ENCODE assay signal across 8 cellular contexts in genomic region chr20:23049201-23049932, GRCh38. TPM values are rescaled to one million over a fixed set of nuclear protein-coding genes. Genes with fewer than 3 reads are reported as not detected.
DNase-seq lines count a peak whose midpoint lies in the region; ATAC-seq and TF ChIP-seq lines count a peak whose summit lies in the region.

A gene with protein sequence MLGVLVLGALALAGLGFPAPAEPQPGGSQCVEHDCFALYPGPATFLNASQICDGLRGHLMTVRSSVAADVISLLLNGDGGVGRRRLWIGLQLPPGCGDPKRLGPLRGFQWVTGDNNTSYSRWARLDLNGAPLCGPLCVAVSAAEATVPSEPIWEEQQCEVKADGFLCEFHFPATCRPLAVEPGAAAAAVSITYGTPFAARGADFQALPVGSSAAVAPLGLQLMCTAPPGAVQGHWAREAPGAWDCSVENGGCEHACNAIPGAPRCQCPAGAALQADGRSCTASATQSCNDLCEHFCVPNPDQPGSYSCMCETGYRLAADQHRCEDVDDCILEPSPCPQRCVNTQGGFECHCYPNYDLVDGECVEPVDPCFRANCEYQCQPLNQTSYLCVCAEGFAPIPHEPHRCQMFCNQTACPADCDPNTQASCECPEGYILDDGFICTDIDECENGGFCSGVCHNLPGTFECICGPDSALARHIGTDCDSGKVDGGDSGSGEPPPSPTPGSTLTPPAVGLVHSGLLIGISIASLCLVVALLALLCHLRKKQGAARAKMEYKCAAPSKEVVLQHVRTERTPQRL (minus strand): TSS chr20:23049672. CDS start chr20:23049504, 168 bp downstream.

- H3K4me3 Mint-ChIP-seq in CD4-positive, alpha-beta T cell = no peak within 1 kb of the TSS

- no peak within 1 kb of the TSS for H3K27ac Mint-ChIP-seq in CD4-positive, alpha-beta T cell

- CTCF ChIA-PET in CD4-positive, alpha-beta T cell (lab: Charles Lee) = no interaction called here

- TF ChIP-seq CTCF in CD4-positive, alpha-beta T cell (IDR thresholded peaks at IDR 0.05) = no peak

- peak; percentile 15 for DNase-seq in stimulated activated CD4-positive, alpha-beta T cell treated with anti-CD3 and anti-CD28 coated beads, Interleukin-15, amount 100 ng/mL, for 24 hours
- DNase-seq in stimulated activated CD4-positive, alpha-beta T cell treated with anti-CD3 and anti-CD28 coated beads, Interleukin-1b, Interleukin-23, amount 100 ng/mL, for 48 hours = no peak
- DNase-seq in amniotic epithelial cell (ENCODE audit: low read depth) (peak; percentile 78), right cardiac atrium (peak; percentile 91 to 93 (median 92)), renal cortical epithelial cell (ENCODE audit: low read depth) (peak; percentile 27), NCI-H187 treated with DMSO at 0.1 percent for 48 hours (lab: John Stamatoyannopoulos, UW) (no peak)
- no peak for DNase-seq in CD4-positive, alpha-beta T cell

- H3K27me3 Mint-ChIP-seq in CD4-positive, alpha-beta T cell = peaks cover 56% of the 10 kb centered on the region

- H3K27me3 ChIP-seq in right cardiac atrium (ENCODE audit: control insufficient read depth, insufficient read depth) = no peaks in the 10 kb centered on the region
- peaks cover 58% of the 10 kb centered on the region for H3K27me3 ChIP-seq in CD4-positive, alpha-beta T cell (ENCODE audit: control insufficient read depth, insufficient read depth, low read length)

- peak within 1 kb of the TSS; percentile 67 for H3K27ac ChIP-seq in right cardiac atrium (ENCODE audit: low read length)
- H3K27ac ChIP-seq in CD4-positive, alpha-beta T cell (ENCODE audit: low read depth, low read length) = no peak within 1 kb of the TSS

- H3K36me3 Mint-ChIP-seq in CD4-positive, alpha-beta T cell (ENCODE audit: low read depth) = no peaks in the 10 kb centered on the region

- H3K4me1 Mint-ChIP-seq in CD4-positive, alpha-beta T cell (ENCODE audit: low read depth) = peaks cover 6% of the 10 kb centered on the region

- H3K4me3 ChIP-seq in right cardiac atrium (ENCODE audit: low read length) = peak within 1 kb of the TSS; percentile 39

- POLR2A ChIA-PET in CD4-positive, alpha-beta T cell (lab: Charles Lee) = no interaction called here

- no peaks in the 10 kb centered on the region for H3K9me3 Mint-ChIP-seq in CD4-positive, alpha-beta T cell

- intact Hi-C loops in right cardiac atrium (cut with DNase I) = loop anchor here in 1 of 4 donors (5.0 to 10.0 kb wide), 3 partner anchors 198 to 355 kb away; no protein-coding TSS in a partner anchor
- intact Hi-C loops in CD4-positive, alpha-beta T cell (cut with DNase I, micrococcal nuclease) = no loop called here

- ATAC-seq in right cardiac atrium = peak; percentile 82 to 85
- no peak for ATAC-seq in HG02610 (IDR thresholded peaks at IDR 0.05; ENCODE audit: unreplicated experiment)
- no peak for ATAC-seq in CD4-positive, alpha-beta T cell (ENCODE audit: poor library complexity)

- H3K4me1 ChIP-seq in right cardiac atrium (ENCODE audit: control insufficient read depth, insufficient read depth, low read length) = peaks cover 2% of the 10 kb centered on the region

- under 1% methylated on average over 74 of the region's 74 CpGs for WGBS in right cardiac atrium

- H3K9me3 ChIP-seq in right cardiac atrium (ENCODE audit: control insufficient read depth, low read length) = no peaks in the 10 kb centered on the region
- H3K9me3 ChIP-seq in CD4-positive, alpha-beta T cell (ENCODE audit: control insufficient read depth, low read length) = no peaks in the 10 kb centered on the region

RNA-seq across cellular contexts. Expression of the gene that starts here (rescaled TPM):
- total RNA-seq in right cardiac atrium (10 to 100 TPM; 15.4 to 48.1 (median 18.5) TPM), renal cortical epithelial cell (0.99 and 2.4 TPM in 2 replicates)
- 17.5 TPM for polyA plus RNA-seq in right cardiac atrium
- 1 to 10 TPM; 2.2 to 2.4 TPM for total RNA-seq in CD4-positive, alpha-beta T cell

Comparison
In these comparisons a context has a peak if more than half of its experiments do, and no peak if none do; other contexts are left out.
1. DNase-seq: peak in stimulated activated CD4-positive, alpha-beta T cell treated with anti-CD3 and anti-CD28 coated beads, Interleukin-15, amount 100 ng/mL, for 24 hours (single experiment), amniotic epithelial cell (single experiment), right cardiac atrium (3 of 3) and renal cortical epithelial cell (single experiment); none in stimulated activated CD4-positive, alpha-beta T cell treated with anti-CD3 and anti-CD28 coated beads, Interleukin-1b, Interleukin-23, amount 100 ng/mL, for 48 hours (single experiment), NCI-H187 treated with DMSO at 0.1 percent for 48 hours (single experiment) and CD4-positive, alpha-beta T cell (0 of 10).
2. ATAC-seq: peak in right cardiac atrium (2 of 2); none in HG02610 (single experiment) and CD4-positive, alpha-beta T cell (single experiment).